In genomic region chr11:94926698-94927237, GRCh38 we compare ENCODE assay signal across 8 cellular contexts. TPM values are rescaled to one million over a fixed set of nuclear protein-coding genes. Genes with fewer than 3 reads are reported as not detected.
A peak's percentile ranks its signal among the peaks of the same experiment; 100 is the strongest.
DNase-seq lines count a peak whose midpoint lies in the region; ATAC-seq and TF ChIP-seq lines count a peak whose summit lies in the region.

No MANE protein-coding gene starts in this region.

- no peak for ATAC-seq in HG03159 (IDR thresholded peaks at IDR 0.05; ENCODE audit: unreplicated experiment)

- H3K4me1 ChIP-seq in osteoblast (ENCODE audit: insufficient read depth, low read length), result peaks cover 36% of the 10 kb centered on the region

- no peaks in the 10 kb centered on the region for H3K9me3 ChIP-seq in osteoblast (ENCODE audit: low read depth, low read length)

- no peaks in the 10 kb centered on the region for H3K79me2 ChIP-seq in osteoblast (ENCODE audit: insufficient read depth, low read length)

- no peak for TF ChIP-seq CTCF in osteoblast (IDR thresholded peaks at IDR 0.05; ENCODE audit: extremely low read depth, low read depth, low read length)

- DNase-seq in AG08396 (ENCODE audit: low spot score) (peak; percentile 83), fibroblast of the conjunctiva (ENCODE audit: low read depth) (peak; percentile 93), osteoblast (ENCODE audit: insufficient read length, low spot score, missing footprints) (peak; percentile 93), OCI-M1 (lab: John Stamatoyannopoulos, UW) (no peak), cortex of kidney (lab: John Stamatoyannopoulos, UW) (no peak), germinal center (ENCODE audit: low spot score) (no peak)

- no peak overlapping the region for H3K4me3 ChIP-seq in osteoblast (ENCODE audit: insufficient read depth, low read length)

- peak overlapping the region; percentile 64 for H3K27ac ChIP-seq in osteoblast (ENCODE audit: low read depth, low read length)

- H3K4me2 ChIP-seq in osteoblast (ENCODE audit: insufficient read depth, low read length), result peak overlapping the region; percentile 19

- no peak overlapping the region for H2AFZ ChIP-seq in osteoblast (ENCODE audit: low read length)

- H4K20me1 ChIP-seq in osteoblast (ENCODE audit: insufficient read depth, low read length), result no peaks in the 10 kb centered on the region

- no peaks in the 10 kb centered on the region for H3K36me3 ChIP-seq in osteoblast (ENCODE audit: insufficient read depth, low read length)

- H3K27me3 ChIP-seq in osteoblast (ENCODE audit: insufficient read depth, low read length), result no peaks in the 10 kb centered on the region

TF ChIP-seq in PFSK-1, 5 proteins besides CTCF, POLR2A, EP300 and RAD21:
- TF ChIP-seq POLR2AphosphoS5 (IDR thresholded peaks at IDR 0.05; ENCODE audit: low read depth, low read length), result peak; percentile 49
- TF ChIP-seq SIN3A (IDR thresholded peaks at IDR 0.05; ENCODE audit: borderline replicate concordance, insufficient read depth, low read length), result peak; percentile 63; the same call in 1 of the 2 replicates
- TF ChIP-seq FOXP2 (optimal IDR thresholded peaks at IDR 0.05; ENCODE audit: borderline replicate concordance, extremely low read depth, extremely low read length, insufficient read depth), result peak; percentile 46
- no peak for TF ChIP-seq TAF1 (IDR thresholded peaks at IDR 0.05; ENCODE audit: borderline replicate concordance, insufficient read depth, low read length)
- TF ChIP-seq REST (IDR thresholded peaks at IDR 0.05; ENCODE audit: insufficient read depth in 1 of 2, low read depth in 2 of 2, low read length in 2 of 2), result peak in 1 of 2 experiments; percentile 76; a peak in 2 of 4 replicates

RNA-seq across cellular contexts. Expression of gene CWC15, which starts 46.6 kb away (rescaled TPM):
- polyA plus RNA-seq in PFSK-1 (2012; ENCODE audit: insufficient read length, low read depth), result 29.4 TPM
- total RNA-seq in osteoblast, result 31.8 and 32.9 TPM in 2 replicates

RNA-seq across cellular contexts. Expression of gene KDM4D, which starts 46.7 kb away (rescaled TPM):
- polyA plus RNA-seq in PFSK-1 (2012; ENCODE audit: insufficient read length, low read depth), result 0.72 TPM
- 0.72 and 0.88 TPM in 2 replicates for total RNA-seq in osteoblast

Comparison
In these comparisons a context has a peak if more than half of its experiments do, and no peak if none do; other contexts are left out.
1. DNase-seq: peak in AG08396 (single experiment), fibroblast of the conjunctiva (single experiment) and osteoblast (single experiment); none in OCI-M1 (single experiment), cortex of kidney (single experiment) and germinal center (single experiment).